Comparison of ENCODE assay signal across 18 cellular contexts in the genomic region with DNA sequence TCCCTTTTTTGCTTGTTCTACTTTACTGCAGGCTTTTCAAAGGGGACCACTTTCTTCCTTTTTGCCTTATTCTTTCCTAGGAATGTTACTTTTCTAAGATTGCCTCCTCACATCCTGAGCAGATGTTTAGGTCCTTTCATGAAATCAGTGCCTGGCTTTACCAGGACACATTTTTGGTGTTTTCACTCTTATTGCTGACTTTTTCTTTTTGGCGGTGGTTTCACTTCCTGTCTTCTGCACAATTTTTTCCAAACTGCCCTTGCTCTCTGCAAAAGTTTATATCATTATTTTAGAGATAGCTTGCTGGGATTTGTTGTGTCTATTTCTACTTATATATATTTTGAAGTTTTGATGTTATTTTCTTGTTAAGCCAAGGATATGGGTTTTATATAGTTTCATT.
DNase-seq lines count a peak whose midpoint lies in the region; ATAC-seq, FAIRE-seq and TF ChIP-seq lines count a peak whose summit lies in the region.
"Had no signal": no experiment of that assay in that cellular context is flagged by ENCODE, and none has a peak within 500 bp of the region (broad histone marks: within the 10 kb centered on the region; RNA-seq: fewer than 3 reads in every experiment).

No MANE protein-coding gene starts in this region.

- H3K27me3 ChIP-seq in MM.1S (replicated peaks; ENCODE audit: insufficient read depth, low read length), result no peaks in the 10 kb centered on the region
- no peaks in the 10 kb centered on the region for H3K27me3 ChIP-seq in colonic mucosa
- H3K27me3 ChIP-seq: BLaER1 had no signal

- H4K20me1 ChIP-seq in MM.1S (ENCODE audit: insufficient read depth, low read length), result no peaks in the 10 kb centered on the region
- H4K20me1 ChIP-seq: BLaER1 had no signal

- no peak for FAIRE-seq in GM12891 (lab: Jason Lieb, UNC)
- FAIRE-seq: HepG2 had no signal

- H2AFZ ChIP-seq in MM.1S (ENCODE audit: low read length), result no peak overlapping the region

- H3F3A ChIP-seq in MM.1S (ENCODE audit: insufficient read depth, low read length), result no peaks in the 10 kb centered on the region

- no peak overlapping the region for H3K4me2 ChIP-seq in MM.1S (ENCODE audit: low read depth, low read length)
- H3K4me2 ChIP-seq: BLaER1 had no signal

- H3K9ac ChIP-seq in MM.1S (ENCODE audit: low read length), result no peak overlapping the region
- no peak overlapping the region for H3K9ac ChIP-seq in colonic mucosa (ENCODE audit: low read depth in 2 of 2, low read length in 2 of 2)
- H3K9ac ChIP-seq: BLaER1 had no signal

- no peak for TF ChIP-seq CTCF in MM.1S (IDR thresholded peaks at IDR 0.05; ENCODE audit: low read length)
- TF ChIP-seq CTCF in colonic mucosa (IDR thresholded peaks at IDR 0.05), result no peak
- no peak for TF ChIP-seq CTCF in GM10266 (IDR thresholded peaks at IDR 0.05; ENCODE audit: control insufficient read depth, insufficient read depth, low read depth, missing control alignments)

- no peaks in the 10 kb centered on the region for H3K9me2 ChIP-seq in MM.1S (replicated peaks; ENCODE audit: insufficient read depth, low read length)

- H3K27ac ChIP-seq in MM.1S (ENCODE audit: low read length) (no peak overlapping the region), colonic mucosa (no peak overlapping the region)
- H3K27ac ChIP-seq: BLaER1 had no signal

- no peak for ATAC-seq in GM18498 (IDR thresholded peaks at IDR 0.05; ENCODE audit: unreplicated experiment)
- ATAC-seq: HCT116, HepG2 had no signal

- H3K79me2 ChIP-seq in MM.1S (ENCODE audit: low read length), result no peaks in the 10 kb centered on the region

- no peaks in the 10 kb centered on the region for H3K36me3 ChIP-seq in MM.1S (replicated peaks; ENCODE audit: insufficient read depth, low read length)
- H3K36me3 ChIP-seq in colonic mucosa, result no peaks in the 10 kb centered on the region
- H3K36me3 ChIP-seq: BLaER1 had no signal

- no peak for TF ChIP-seq POLR2A in GM12891 (IDR thresholded peaks at IDR 0.05; ENCODE audit: low read depth, low read length)

- H3K4me1 ChIP-seq in MM.1S (ENCODE audit: low read length) (peaks cover 19% of the 10 kb centered on the region), colonic mucosa (no peaks in the 10 kb centered on the region)
- H3K4me1 ChIP-seq: BLaER1 had no signal

- DNase-seq in GM12891 (ENCODE audit: insufficient read length, low spot score), result no peak
- DNase-seq in MM.1S, result peak; percentile 57
- peak; percentile 48 for DNase-seq in MV-4-11 (lab: John Stamatoyannopoulos, UW)
- DNase-seq in RPMI8226, result peak; percentile 84
- no peak for DNase-seq in colonic mucosa
- DNase-seq in GM10266 (ENCODE audit: extremely low spot score), result no peak
- DNase-seq in hippocampal formation (lab: John Stamatoyannopoulos, UW), result no peak
- DNase-seq: 8988T; CD4-positive, alpha-beta memory T cell; DMS153; DMS79; GDM1; GOT3; H7 had no signal

- intact Hi-C loops in colonic mucosa (cut with DNase I), result no loop called here

- H3K9me3 ChIP-seq in MM.1S (replicated peaks; ENCODE audit: insufficient read depth, low read length) (no peaks in the 10 kb centered on the region; the same call in 1 of the 2 replicates), colonic mucosa (no peaks in the 10 kb centered on the region)

- H3K4me3 ChIP-seq in MM.1S (ENCODE audit: low read length) (no peak overlapping the region), colonic mucosa (no peak overlapping the region)
- H3K4me3 ChIP-seq: BLaER1 had no signal

TF ChIP-seq in GM12891, 5 proteins besides CTCF, POLR2A, EP300 and RAD21:
- TF ChIP-seq PAX5 (IDR thresholded peaks at IDR 0.05; ENCODE audit: insufficient read depth, low read length, severe bottlenecking) (no peak), SPI1 (IDR thresholded peaks at IDR 0.05; ENCODE audit: low read depth, low read length) (peak; percentile 61), POU2F2 (IDR thresholded peaks at IDR 0.05; ENCODE audit: low read depth, low read length) (no peak)

Comparison
In these comparisons a context has a peak if more than half of its experiments do, and no peak if none do; other contexts are left out.
1. DNase-seq: peak in MM.1S (single experiment), MV-4-11 (single experiment) and RPMI8226 (single experiment); none in GM12891 (single experiment), colonic mucosa (single experiment), GM10266 (single experiment) and hippocampal formation (0 of 2).